Comparison of ENCODE assay signal across 8 cellular contexts in genomic region chr4:48127882-48128394, GRCh38. TPM values are rescaled to one million over a fixed set of nuclear protein-coding genes. Genes with fewer than 3 reads are reported as not detected.
DNase-seq lines count a peak whose midpoint lies in the region; ATAC-seq and TF ChIP-seq lines count a peak whose summit lies in the region.

No MANE protein-coding gene starts in this region.

- no peaks in the 10 kb centered on the region for H3K9me3 ChIP-seq in left lung

- H3K27me3 ChIP-seq in left lung: no peaks in the 10 kb centered on the region

- peak overlapping the region; percentile 66 for H3K4me3 Mint-ChIP-seq in central memory CD8-positive, alpha-beta T cell

- peak overlapping the region in 1 of 2 donors; percentile 11 for H3K4me3 ChIP-seq in left lung

- no peaks in the 10 kb centered on the region for H3K36me3 ChIP-seq in left lung

- peak; percentile 36 to 63 for TF ChIP-seq CTCF in left lung (IDR thresholded peaks at IDR 0.05)

- H3K27me3 Mint-ChIP-seq in central memory CD8-positive, alpha-beta T cell: no peaks in the 10 kb centered on the region

- H3K27ac Mint-ChIP-seq in central memory CD8-positive, alpha-beta T cell (ENCODE audit: low read depth): peak overlapping the region; percentile 84

- H3K36me3 Mint-ChIP-seq in central memory CD8-positive, alpha-beta T cell (ENCODE audit: insufficient read depth): peaks cover 8% of the 10 kb centered on the region

- H3K27ac ChIP-seq in left lung: peak overlapping the region; percentile 45 to 60

- peaks cover 34% of the 10 kb centered on the region for H3K4me1 Mint-ChIP-seq in central memory CD8-positive, alpha-beta T cell

- ATAC-seq in HG02943 (IDR thresholded peaks at IDR 0.05; ENCODE audit: low read depth, unreplicated experiment): peak; percentile 87
- ATAC-seq in central memory CD8-positive, alpha-beta T cell (replicated peaks; ENCODE audit: extremely low read depth, poor library complexity, severe bottlenecking): peak; percentile 66
- peak; percentile 86 for ATAC-seq in left lung

- DNase-seq in NCI-H1436 (lab: John Stamatoyannopoulos, UW) (peak; percentile 19), NCI-H1436 treated with DMSO at 0.1 percent for 48 hours (lab: John Stamatoyannopoulos, UW) (no peak), NCI-H2196 (lab: John Stamatoyannopoulos, UW; ENCODE audit: unreplicated experiment) (peak; percentile 53), left lung (peak; percentile 60 to 79)
- peak; percentile 39 for DNase-seq in activated CD4-positive, CD25-positive, alpha-beta regulatory T cell treated with anti-CD3 and anti-CD28 coated beads, Interleukin-2, amount 50 U/mL, for 16 hours (ENCODE audit: low read depth, low spot score)
- DNase-seq in central memory CD8-positive, alpha-beta T cell (ENCODE audit: low spot score in 2 of 2): peak; percentile 28 to 30
- peak; percentile 38 to 48 (median 38) for DNase-seq in stimulated activated CD4-positive, alpha-beta T cell treated with anti-CD3 and anti-CD28 coated beads, TNF-alpha, amount 100 ng/mL, for 1 hour (ENCODE audit: low read depth in 3 of 3, low spot score in 1 of 3)

- H3K9me3 Mint-ChIP-seq in central memory CD8-positive, alpha-beta T cell: no peaks in the 10 kb centered on the region

- H3K4me1 ChIP-seq in left lung: peaks cover 4 to 20% of the 10 kb centered on the region in 2 donors

- intact Hi-C loops in left lung (cut with DNase I): no loop called here

RNA-seq across cellular contexts. Expression of gene TXK, which starts 6.1 kb away (rescaled TPM):
- total RNA-seq in left lung: 1 to 10 TPM; 2.4 to 3.0 TPM
